In the genomic region with DNA sequence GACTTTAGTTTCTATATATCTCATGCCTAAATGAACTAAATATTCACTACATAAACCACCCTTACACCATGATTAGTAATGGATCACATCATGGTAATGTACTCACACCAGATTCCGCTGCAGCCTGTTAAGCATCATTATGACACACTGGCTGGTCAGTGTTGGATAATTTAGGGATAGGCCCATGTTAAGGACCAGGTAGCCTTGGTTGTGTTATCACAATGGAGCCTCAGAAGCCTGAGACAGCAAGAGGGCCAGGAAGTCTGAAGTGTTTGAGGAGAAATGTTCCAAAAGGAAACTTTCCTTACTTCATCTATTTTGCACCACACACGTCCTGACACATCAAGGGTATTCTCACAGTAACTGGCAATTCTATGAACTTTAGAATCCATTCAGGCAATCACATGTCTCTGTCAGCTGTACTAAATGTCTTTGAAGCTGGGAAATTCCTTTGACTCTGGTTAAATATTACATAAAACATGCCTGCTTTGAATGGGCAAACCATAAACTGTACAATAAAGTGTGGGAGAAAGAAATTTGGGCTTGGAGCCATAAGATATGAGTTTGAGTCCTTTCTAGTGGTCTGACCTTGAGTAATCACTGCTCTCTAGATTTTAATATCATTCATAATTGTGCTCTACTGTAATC, we compare ENCODE assay signal across 1 cellular context.
TF ChIP-seq lines count a peak whose summit lies in the region.

No MANE protein-coding gene starts in this region.

TF ChIP-seq in HepG2, 621 proteins besides CTCF, POLR2A, EP300 and RAD21 (continued from another document and continues in another):
- TF ChIP-seq, protein P1, sequence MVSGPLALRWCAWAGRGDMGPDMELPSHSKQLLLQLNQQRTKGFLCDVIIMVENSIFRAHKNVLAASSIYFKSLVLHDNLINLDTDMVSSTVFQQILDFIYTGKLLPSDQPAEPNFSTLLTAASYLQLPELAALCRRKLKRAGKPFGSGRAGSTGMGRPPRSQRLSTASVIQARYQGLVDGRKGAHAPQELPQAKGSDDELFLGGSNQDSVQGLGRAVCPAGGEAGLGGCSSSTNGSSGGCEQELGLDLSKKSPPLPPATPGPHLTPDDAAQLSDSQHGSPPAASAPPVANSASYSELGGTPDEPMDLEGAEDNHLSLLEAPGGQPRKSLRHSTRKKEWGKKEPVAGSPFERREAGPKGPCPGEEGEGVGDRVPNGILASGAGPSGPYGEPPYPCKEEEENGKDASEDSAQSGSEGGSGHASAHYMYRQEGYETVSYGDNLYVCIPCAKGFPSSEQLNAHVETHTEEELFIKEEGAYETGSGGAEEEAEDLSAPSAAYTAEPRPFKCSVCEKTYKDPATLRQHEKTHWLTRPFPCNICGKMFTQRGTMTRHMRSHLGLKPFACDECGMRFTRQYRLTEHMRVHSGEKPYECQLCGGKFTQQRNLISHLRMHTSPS (CRISPR knock-in tag; IDR thresholded peaks at IDR 0.05; ENCODE audit: low read depth), result no peak
- TF ChIP-seq SMARCC2 (IDR thresholded peaks at IDR 0.05), result no peak
- peak; percentile 38; the same call in 1 of the 2 replicates for TF ChIP-seq HNRNPUL1 (IDR thresholded peaks at IDR 0.05; ENCODE audit: low read depth, low read length)
- no peak for TF ChIP-seq ZNF782 (CRISPR knock-in tag; IDR thresholded peaks at IDR 0.05; ENCODE audit: borderline replicate concordance)
- TF ChIP-seq CREM (IDR thresholded peaks at IDR 0.05), result peak; percentile 71
- TF ChIP-seq CREM (CRISPR knock-in tag; IDR thresholded peaks at IDR 0.05), result no peak
- TF ChIP-seq ZNF775 (CRISPR knock-in tag; IDR thresholded peaks at IDR 0.05; ENCODE audit: borderline replicate concordance), result 0 out of 2 replicates have a peak, but pooled peaks have one; percentile 25
- TF ChIP-seq RAD51 (IDR thresholded peaks at IDR 0.05; ENCODE audit: borderline replicate concordance), result no peak
- TF ChIP-seq ZNF674 (CRISPR knock-in tag; IDR thresholded peaks at IDR 0.05; ENCODE audit: low read depth), result no peak
- TF ChIP-seq NONO (IDR thresholded peaks at IDR 0.05), result no peak
- TF ChIP-seq NONO (CRISPR knock-in tag; conservative IDR thresholded peaks at IDR 0.05), result no peak
- TF ChIP-seq TBL1XR1 (IDR thresholded peaks at IDR 0.05; ENCODE audit: borderline replicate concordance, low read length, partially characterized antibody), result no peak
- TF ChIP-seq XRCC5 (optimal IDR thresholded peaks at IDR 0.05; ENCODE audit: low read length), result no peak
- TF ChIP-seq, protein P2, sequence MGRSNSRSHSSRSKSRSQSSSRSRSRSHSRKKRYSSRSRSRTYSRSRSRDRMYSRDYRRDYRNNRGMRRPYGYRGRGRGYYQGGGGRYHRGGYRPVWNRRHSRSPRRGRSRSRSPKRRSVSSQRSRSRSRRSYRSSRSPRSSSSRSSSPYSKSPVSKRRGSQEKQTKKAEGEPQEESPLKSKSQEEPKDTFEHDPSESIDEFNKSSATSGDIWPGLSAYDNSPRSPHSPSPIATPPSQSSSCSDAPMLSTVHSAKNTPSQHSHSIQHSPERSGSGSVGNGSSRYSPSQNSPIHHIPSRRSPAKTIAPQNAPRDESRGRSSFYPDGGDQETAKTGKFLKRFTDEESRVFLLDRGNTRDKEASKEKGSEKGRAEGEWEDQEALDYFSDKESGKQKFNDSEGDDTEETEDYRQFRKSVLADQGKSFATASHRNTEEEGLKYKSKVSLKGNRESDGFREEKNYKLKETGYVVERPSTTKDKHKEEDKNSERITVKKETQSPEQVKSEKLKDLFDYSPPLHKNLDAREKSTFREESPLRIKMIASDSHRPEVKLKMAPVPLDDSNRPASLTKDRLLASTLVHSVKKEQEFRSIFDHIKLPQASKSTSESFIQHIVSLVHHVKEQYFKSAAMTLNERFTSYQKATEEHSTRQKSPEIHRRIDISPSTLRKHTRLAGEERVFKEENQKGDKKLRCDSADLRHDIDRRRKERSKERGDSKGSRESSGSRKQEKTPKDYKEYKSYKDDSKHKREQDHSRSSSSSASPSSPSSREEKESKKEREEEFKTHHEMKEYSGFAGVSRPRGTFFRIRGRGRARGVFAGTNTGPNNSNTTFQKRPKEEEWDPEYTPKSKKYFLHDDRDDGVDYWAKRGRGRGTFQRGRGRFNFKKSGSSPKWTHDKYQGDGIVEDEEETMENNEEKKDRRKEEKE (IDR thresholded peaks at IDR 0.05), result no peak
- TF ChIP-seq ZBTB7A (CRISPR knock-in tag; IDR thresholded peaks at IDR 0.05), result no peak
- no peak for TF ChIP-seq ZFP36L1 (CRISPR knock-in tag; IDR thresholded peaks at IDR 0.05)
- no peak for TF ChIP-seq ZNF543 (CRISPR knock-in tag; IDR thresholded peaks at IDR 0.05)
- TF ChIP-seq, protein P3, sequence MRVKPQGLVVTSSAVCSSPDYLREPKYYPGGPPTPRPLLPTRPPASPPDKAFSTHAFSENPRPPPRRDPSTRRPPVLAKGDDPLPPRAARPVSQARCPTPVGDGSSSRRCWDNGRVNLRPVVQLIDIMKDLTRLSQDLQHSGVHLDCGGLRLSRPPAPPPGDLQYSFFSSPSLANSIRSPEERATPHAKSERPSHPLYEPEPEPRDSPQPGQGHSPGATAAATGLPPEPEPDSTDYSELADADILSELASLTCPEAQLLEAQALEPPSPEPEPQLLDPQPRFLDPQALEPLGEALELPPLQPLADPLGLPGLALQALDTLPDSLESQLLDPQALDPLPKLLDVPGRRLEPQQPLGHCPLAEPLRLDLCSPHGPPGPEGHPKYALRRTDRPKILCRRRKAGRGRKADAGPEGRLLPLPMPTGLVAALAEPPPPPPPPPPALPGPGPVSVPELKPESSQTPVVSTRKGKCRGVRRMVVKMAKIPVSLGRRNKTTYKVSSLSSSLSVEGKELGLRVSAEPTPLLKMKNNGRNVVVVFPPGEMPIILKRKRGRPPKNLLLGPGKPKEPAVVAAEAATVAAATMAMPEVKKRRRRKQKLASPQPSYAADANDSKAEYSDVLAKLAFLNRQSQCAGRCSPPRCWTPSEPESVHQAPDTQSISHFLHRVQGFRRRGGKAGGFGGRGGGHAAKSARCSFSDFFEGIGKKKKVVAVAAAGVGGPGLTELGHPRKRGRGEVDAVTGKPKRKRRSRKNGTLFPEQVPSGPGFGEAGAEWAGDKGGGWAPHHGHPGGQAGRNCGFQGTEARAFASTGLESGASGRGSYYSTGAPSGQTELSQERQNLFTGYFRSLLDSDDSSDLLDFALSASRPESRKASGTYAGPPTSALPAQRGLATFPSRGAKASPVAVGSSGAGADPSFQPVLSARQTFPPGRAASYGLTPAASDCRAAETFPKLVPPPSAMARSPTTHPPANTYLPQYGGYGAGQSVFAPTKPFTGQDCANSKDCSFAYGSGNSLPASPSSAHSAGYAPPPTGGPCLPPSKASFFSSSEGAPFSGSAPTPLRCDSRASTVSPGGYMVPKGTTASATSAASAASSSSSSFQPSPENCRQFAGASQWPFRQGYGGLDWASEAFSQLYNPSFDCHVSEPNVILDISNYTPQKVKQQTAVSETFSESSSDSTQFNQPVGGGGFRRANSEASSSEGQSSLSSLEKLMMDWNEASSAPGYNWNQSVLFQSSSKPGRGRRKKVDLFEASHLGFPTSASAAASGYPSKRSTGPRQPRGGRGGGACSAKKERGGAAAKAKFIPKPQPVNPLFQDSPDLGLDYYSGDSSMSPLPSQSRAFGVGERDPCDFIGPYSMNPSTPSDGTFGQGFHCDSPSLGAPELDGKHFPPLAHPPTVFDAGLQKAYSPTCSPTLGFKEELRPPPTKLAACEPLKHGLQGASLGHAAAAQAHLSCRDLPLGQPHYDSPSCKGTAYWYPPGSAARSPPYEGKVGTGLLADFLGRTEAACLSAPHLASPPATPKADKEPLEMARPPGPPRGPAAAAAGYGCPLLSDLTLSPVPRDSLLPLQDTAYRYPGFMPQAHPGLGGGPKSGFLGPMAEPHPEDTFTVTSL (CRISPR knock-in tag; IDR thresholded peaks at IDR 0.05; ENCODE audit: borderline replicate concordance), result peak; percentile 71; the same call in 1 of the 2 replicates
- no peak for TF ChIP-seq ZFP41 (CRISPR knock-in tag; IDR thresholded peaks at IDR 0.05; ENCODE audit: borderline replicate concordance)
- TF ChIP-seq ZNF878 (CRISPR knock-in tag; IDR thresholded peaks at IDR 0.05), result no peak; the same call in 1 of the 2 replicates
- TF ChIP-seq, protein P4, sequence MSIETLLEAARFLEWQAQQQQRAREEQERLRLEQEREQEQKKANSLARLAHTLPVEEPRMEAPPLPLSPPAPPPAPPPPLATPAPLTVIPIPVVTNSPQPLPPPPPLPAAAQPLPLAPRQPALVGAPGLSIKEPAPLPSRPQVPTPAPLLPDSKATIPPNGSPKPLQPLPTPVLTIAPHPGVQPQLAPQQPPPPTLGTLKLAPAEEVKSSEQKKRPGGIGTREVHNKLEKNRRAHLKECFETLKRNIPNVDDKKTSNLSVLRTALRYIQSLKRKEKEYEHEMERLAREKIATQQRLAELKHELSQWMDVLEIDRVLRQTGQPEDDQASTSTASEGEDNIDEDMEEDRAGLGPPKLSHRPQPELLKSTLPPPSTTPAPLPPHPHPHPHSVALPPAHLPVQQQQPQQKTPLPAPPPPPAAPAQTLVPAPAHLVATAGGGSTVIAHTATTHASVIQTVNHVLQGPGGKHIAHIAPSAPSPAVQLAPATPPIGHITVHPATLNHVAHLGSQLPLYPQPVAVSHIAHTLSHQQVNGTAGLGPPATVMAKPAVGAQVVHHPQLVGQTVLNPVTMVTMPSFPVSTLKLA (IDR thresholded peaks at IDR 0.05), result no peak
- TF ChIP-seq ZNF24 (IDR thresholded peaks at IDR 0.05), result no peak
- no peak for TF ChIP-seq ZNF709 (CRISPR knock-in tag; IDR thresholded peaks at IDR 0.05)
- TF ChIP-seq ZSCAN12 (CRISPR knock-in tag; IDR thresholded peaks at IDR 0.05), result no peak
- no peak for TF ChIP-seq ZNF232 (CRISPR knock-in tag; IDR thresholded peaks at IDR 0.05; ENCODE audit: borderline replicate concordance)
- TF ChIP-seq TRIM24 (CRISPR knock-in tag; IDR thresholded peaks at IDR 0.05), result no peak
- TF ChIP-seq, protein P5, sequence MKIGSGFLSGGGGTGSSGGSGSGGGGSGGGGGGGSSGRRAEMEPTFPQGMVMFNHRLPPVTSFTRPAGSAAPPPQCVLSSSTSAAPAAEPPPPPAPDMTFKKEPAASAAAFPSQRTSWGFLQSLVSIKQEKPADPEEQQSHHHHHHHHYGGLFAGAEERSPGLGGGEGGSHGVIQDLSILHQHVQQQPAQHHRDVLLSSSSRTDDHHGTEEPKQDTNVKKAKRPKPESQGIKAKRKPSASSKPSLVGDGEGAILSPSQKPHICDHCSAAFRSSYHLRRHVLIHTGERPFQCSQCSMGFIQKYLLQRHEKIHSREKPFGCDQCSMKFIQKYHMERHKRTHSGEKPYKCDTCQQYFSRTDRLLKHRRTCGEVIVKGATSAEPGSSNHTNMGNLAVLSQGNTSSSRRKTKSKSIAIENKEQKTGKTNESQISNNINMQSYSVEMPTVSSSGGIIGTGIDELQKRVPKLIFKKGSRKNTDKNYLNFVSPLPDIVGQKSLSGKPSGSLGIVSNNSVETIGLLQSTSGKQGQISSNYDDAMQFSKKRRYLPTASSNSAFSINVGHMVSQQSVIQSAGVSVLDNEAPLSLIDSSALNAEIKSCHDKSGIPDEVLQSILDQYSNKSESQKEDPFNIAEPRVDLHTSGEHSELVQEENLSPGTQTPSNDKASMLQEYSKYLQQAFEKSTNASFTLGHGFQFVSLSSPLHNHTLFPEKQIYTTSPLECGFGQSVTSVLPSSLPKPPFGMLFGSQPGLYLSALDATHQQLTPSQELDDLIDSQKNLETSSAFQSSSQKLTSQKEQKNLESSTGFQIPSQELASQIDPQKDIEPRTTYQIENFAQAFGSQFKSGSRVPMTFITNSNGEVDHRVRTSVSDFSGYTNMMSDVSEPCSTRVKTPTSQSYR (CRISPR knock-in tag; IDR thresholded peaks at IDR 0.05; ENCODE audit: borderline replicate concordance), result no peak; the same call in 1 of the 2 replicates
- TF ChIP-seq ZSCAN29 (CRISPR knock-in tag; conservative IDR thresholded peaks at IDR 0.05), result no peak; the same call in 1 of the 2 replicates
- TF ChIP-seq ZNF547 (CRISPR knock-in tag; IDR thresholded peaks at IDR 0.05), result no peak
- TF ChIP-seq RBAK (CRISPR knock-in tag; IDR thresholded peaks at IDR 0.05), result no peak
- no peak for TF ChIP-seq PAWR (CRISPR knock-in tag; IDR thresholded peaks at IDR 0.05; ENCODE audit: borderline replicate concordance)
- TF ChIP-seq FOXA3 (CRISPR knock-in tag; IDR thresholded peaks at IDR 0.05), result peak; percentile 77
- no peak for TF ChIP-seq ZNF337 (CRISPR knock-in tag; IDR thresholded peaks at IDR 0.05; ENCODE audit: borderline replicate concordance, low read depth)
- TF ChIP-seq MAZ (IDR thresholded peaks at IDR 0.05; ENCODE audit: borderline replicate concordance, low read depth, low read length), result no peak
- TF ChIP-seq MAZ (CRISPR knock-in tag; IDR thresholded peaks at IDR 0.05; ENCODE audit: low read depth), result no peak
- TF ChIP-seq HDAC2 (CRISPR knock-in tag; IDR thresholded peaks at IDR 0.05), result peak; percentile 81
- 0 out of 2 replicates have a peak, but pooled peaks have one; percentile 22 for TF ChIP-seq PITX1 (CRISPR knock-in tag; IDR thresholded peaks at IDR 0.05)
- TF ChIP-seq GTF3A (CRISPR knock-in tag; conservative IDR thresholded peaks at IDR 0.05), result no peak
- no peak for TF ChIP-seq NFKB2 (CRISPR knock-in tag; IDR thresholded peaks at IDR 0.05; ENCODE audit: borderline replicate concordance)
- TF ChIP-seq, protein P6, sequence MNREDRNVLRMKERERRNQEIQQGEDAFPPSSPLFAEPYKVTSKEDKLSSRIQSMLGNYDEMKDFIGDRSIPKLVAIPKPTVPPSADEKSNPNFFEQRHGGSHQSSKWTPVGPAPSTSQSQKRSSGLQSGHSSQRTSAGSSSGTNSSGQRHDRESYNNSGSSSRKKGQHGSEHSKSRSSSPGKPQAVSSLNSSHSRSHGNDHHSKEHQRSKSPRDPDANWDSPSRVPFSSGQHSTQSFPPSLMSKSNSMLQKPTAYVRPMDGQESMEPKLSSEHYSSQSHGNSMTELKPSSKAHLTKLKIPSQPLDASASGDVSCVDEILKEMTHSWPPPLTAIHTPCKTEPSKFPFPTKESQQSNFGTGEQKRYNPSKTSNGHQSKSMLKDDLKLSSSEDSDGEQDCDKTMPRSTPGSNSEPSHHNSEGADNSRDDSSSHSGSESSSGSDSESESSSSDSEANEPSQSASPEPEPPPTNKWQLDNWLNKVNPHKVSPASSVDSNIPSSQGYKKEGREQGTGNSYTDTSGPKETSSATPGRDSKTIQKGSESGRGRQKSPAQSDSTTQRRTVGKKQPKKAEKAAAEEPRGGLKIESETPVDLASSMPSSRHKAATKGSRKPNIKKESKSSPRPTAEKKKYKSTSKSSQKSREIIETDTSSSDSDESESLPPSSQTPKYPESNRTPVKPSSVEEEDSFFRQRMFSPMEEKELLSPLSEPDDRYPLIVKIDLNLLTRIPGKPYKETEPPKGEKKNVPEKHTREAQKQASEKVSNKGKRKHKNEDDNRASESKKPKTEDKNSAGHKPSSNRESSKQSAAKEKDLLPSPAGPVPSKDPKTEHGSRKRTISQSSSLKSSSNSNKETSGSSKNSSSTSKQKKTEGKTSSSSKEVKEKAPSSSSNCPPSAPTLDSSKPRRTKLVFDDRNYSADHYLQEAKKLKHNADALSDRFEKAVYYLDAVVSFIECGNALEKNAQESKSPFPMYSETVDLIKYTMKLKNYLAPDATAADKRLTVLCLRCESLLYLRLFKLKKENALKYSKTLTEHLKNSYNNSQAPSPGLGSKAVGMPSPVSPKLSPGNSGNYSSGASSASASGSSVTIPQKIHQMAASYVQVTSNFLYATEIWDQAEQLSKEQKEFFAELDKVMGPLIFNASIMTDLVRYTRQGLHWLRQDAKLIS (CRISPR knock-in tag; IDR thresholded peaks at IDR 0.05), result no peak
- TF ChIP-seq, protein P7, sequence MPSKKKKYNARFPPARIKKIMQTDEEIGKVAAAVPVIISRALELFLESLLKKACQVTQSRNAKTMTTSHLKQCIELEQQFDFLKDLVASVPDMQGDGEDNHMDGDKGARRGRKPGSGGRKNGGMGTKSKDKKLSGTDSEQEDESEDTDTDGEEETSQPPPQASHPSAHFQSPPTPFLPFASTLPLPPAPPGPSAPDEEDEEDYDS (CRISPR knock-in tag; IDR thresholded peaks at IDR 0.05), result peak; percentile 63
- TF ChIP-seq NFKBIZ (CRISPR knock-in tag; IDR thresholded peaks at IDR 0.05), result peak; percentile 73
- TF ChIP-seq ARNTL (CRISPR knock-in tag; IDR thresholded peaks at IDR 0.05), result peak; percentile 95
- TF ChIP-seq HDAC1 (CRISPR knock-in tag; IDR thresholded peaks at IDR 0.05), result peak; percentile 56; the same call in 1 of the 2 replicates
